ENCODE assay signal across 18 cellular contexts in the genomic region with DNA sequence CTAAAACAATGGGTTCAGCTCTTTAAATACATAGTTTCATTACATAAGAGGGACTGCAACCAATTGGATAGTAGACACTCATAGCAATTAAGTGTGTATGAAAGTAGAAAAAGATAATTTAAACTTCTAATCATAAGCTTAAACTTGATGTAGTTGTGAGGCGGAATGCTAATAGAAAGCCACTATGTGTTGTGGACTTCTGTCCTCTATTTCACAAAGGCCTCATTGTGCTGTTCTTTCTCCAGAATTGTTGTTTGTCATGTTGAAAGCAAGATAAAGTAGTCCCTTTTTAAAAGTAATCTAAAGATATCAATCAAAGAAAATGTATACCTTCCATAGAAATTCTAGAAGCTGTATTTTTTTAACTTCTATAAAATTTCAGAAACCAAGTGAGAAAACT.
A peak's percentile ranks its signal among the peaks of the same experiment; 100 is the strongest.
DNase-seq lines count a peak whose midpoint lies in the region; ATAC-seq and TF ChIP-seq lines count a peak whose summit lies in the region.
"Had no signal": no experiment of that assay in that cellular context is flagged by ENCODE, and none has a peak within 500 bp of the region (broad histone marks: within the 10 kb centered on the region; RNA-seq: fewer than 3 reads in every experiment).

No MANE protein-coding gene starts in this region.

- H3K36me3 ChIP-seq in neural progenitor cell = no peaks in the 10 kb centered on the region
- H3K36me3 ChIP-seq: BLaER1 treated with 17β-estradiol and CSF1 and Interleukin-3, amounts not matched to agents 10 nM and 100 nM had no signal

- no peaks in the 10 kb centered on the region for H3K36me3 Mint-ChIP-seq in natural killer cell treated with Interleukin-12 subunit alpha and Interleukin-12 subunit beta and Interleukin-15 and Interleukin-18, amount 100 ng/mL, for 72 hours
- no peaks in the 10 kb centered on the region for H3K36me3 Mint-ChIP-seq in neural progenitor cell
- H3K36me3 Mint-ChIP-seq: CD4-positive, CD25-positive, alpha-beta regulatory T cell had no signal

- H3K27me3 ChIP-seq in neural progenitor cell = no peaks in the 10 kb centered on the region

- no peak for ATAC-seq in natural killer cell treated with Interleukin-12 subunit alpha and Interleukin-12 subunit beta and Interleukin-15 and Interleukin-18, amount 100 ng/mL, for 72 hours
- ATAC-seq: HCT116 had no signal

- H3K27me3 Mint-ChIP-seq in natural killer cell treated with Interleukin-12 subunit alpha and Interleukin-12 subunit beta and Interleukin-15 and Interleukin-18, amount 100 ng/mL, for 72 hours = no peaks in the 10 kb centered on the region
- H3K27me3 Mint-ChIP-seq in neural progenitor cell (ENCODE audit: insufficient read depth, low read depth) = no peaks in the 10 kb centered on the region
- H3K27me3 Mint-ChIP-seq: CD4-positive, CD25-positive, alpha-beta regulatory T cell had no signal

- no peak for TF ChIP-seq CTCF in neural progenitor cell (IDR thresholded peaks at IDR 0.05)

- no peak overlapping the region for H3K27ac ChIP-seq in neural progenitor cell
- H3K27ac ChIP-seq: BLaER1 treated with 17β-estradiol and CSF1 and Interleukin-3, amounts not matched to agents 10 nM and 100 nM; GM23248; HL-60 had no signal

- H3K4me3 ChIP-seq in neural progenitor cell = no peak overlapping the region
- H3K4me3 ChIP-seq: BLaER1 treated with 17β-estradiol and CSF1 and Interleukin-3, amounts not matched to agents 10 nM and 100 nM; GM23248 had no signal

- no peak overlapping the region for H2AFZ ChIP-seq in neural progenitor cell (replicated peaks)
- H2AFZ ChIP-seq: GM23248 had no signal

- H4K20me1 ChIP-seq in neural progenitor cell (ENCODE audit: low read depth) = no peaks in the 10 kb centered on the region
- H4K20me1 ChIP-seq: BLaER1 treated with 17β-estradiol and CSF1 and Interleukin-3, amounts not matched to agents 10 nM and 100 nM had no signal

- peak; percentile 0 for DNase-seq in COLO829 (ENCODE audit: low spot score)
- DNase-seq in globus pallidus (ENCODE audit: low spot score) = peak; percentile 27
- peak; percentile 3 for DNase-seq in midbrain (lab: John Stamatoyannopoulos, UW)
- peak; percentile 1 for DNase-seq in putamen (ENCODE audit: low spot score)
- no peak for DNase-seq in natural killer cell treated with Interleukin-12 subunit alpha and Interleukin-12 subunit beta and Interleukin-15 and Interleukin-18, amount 100 ng/mL, for 72 hours (ENCODE audit: low spot score)
- no peak for DNase-seq in neural progenitor cell (ENCODE audit: low spot score)
- no peak for DNase-seq in NCI-H1092 (lab: John Stamatoyannopoulos, UW)
- no peak for DNase-seq in middle frontal gyrus (ENCODE audit: extremely low spot score, low spot score)
- DNase-seq: 8988T; AML-193; Calu3; CD4-positive, CD25-positive, alpha-beta regulatory T cell; DND-41; GDM1; GM23248 had no signal

- H3K9ac ChIP-seq in neural progenitor cell = no peak overlapping the region
- H3K9ac ChIP-seq: BLaER1 treated with 17β-estradiol and CSF1 and Interleukin-3, amounts not matched to agents 10 nM and 100 nM; GM23248 had no signal

- no peak overlapping the region for H3K4me3 Mint-ChIP-seq in natural killer cell treated with Interleukin-12 subunit alpha and Interleukin-12 subunit beta and Interleukin-15 and Interleukin-18, amount 100 ng/mL, for 72 hours
- no peak overlapping the region for H3K4me3 Mint-ChIP-seq in neural progenitor cell
- H3K4me3 Mint-ChIP-seq: CD4-positive, CD25-positive, alpha-beta regulatory T cell had no signal

- no peaks in the 10 kb centered on the region for H3K9me3 ChIP-seq in neural progenitor cell (ENCODE audit: low read depth)

- H3K4me2 ChIP-seq in neural progenitor cell = no peak overlapping the region
- H3K4me2 ChIP-seq: BLaER1 treated with 17β-estradiol and CSF1 and Interleukin-3, amounts not matched to agents 10 nM and 100 nM had no signal

- no peaks in the 10 kb centered on the region for H3F3A ChIP-seq in neural progenitor cell (ENCODE audit: low read depth)

- no peaks in the 10 kb centered on the region for H3K79me2 ChIP-seq in neural progenitor cell (ENCODE audit: low read depth)

- no peaks in the 10 kb centered on the region for H3K4me1 Mint-ChIP-seq in natural killer cell treated with Interleukin-12 subunit alpha and Interleukin-12 subunit beta and Interleukin-15 and Interleukin-18, amount 100 ng/mL, for 72 hours (ENCODE audit: low read depth in 2 of 2)
- H3K4me1 Mint-ChIP-seq in neural progenitor cell = no peaks in the 10 kb centered on the region
- H3K4me1 Mint-ChIP-seq: CD4-positive, CD25-positive, alpha-beta regulatory T cell had no signal

- H3K27ac Mint-ChIP-seq in natural killer cell treated with Interleukin-12 subunit alpha and Interleukin-12 subunit beta and Interleukin-15 and Interleukin-18, amount 100 ng/mL, for 72 hours = no peak overlapping the region
- H3K27ac Mint-ChIP-seq in neural progenitor cell = no peak overlapping the region
- H3K27ac Mint-ChIP-seq: CD4-positive, CD25-positive, alpha-beta regulatory T cell had no signal

- H3K4me1 ChIP-seq in neural progenitor cell = no peaks in the 10 kb centered on the region
- H3K4me1 ChIP-seq: BLaER1 treated with 17β-estradiol and CSF1 and Interleukin-3, amounts not matched to agents 10 nM and 100 nM had no signal

- no peaks in the 10 kb centered on the region for H3K9me3 Mint-ChIP-seq in natural killer cell treated with Interleukin-12 subunit alpha and Interleukin-12 subunit beta and Interleukin-15 and Interleukin-18, amount 100 ng/mL, for 72 hours
- peaks cover 4% of the 10 kb centered on the region for H3K9me3 Mint-ChIP-seq in neural progenitor cell

Comparison
In these comparisons a context has a peak if more than half of its experiments do, and no peak if none do; other contexts are left out.
1. DNase-seq: peak in COLO829 (single experiment), globus pallidus (single experiment), midbrain (single experiment) and putamen (single experiment); none in natural killer cell treated with Interleukin-12 subunit alpha and Interleukin-12 subunit beta and Interleukin-15 and Interleukin-18, amount 100 ng/mL, for 72 hours (single experiment), neural progenitor cell (single experiment), NCI-H1092 (single experiment) and middle frontal gyrus (single experiment).